1 cellular context compared by ENCODE assay signal in the genomic region with DNA sequence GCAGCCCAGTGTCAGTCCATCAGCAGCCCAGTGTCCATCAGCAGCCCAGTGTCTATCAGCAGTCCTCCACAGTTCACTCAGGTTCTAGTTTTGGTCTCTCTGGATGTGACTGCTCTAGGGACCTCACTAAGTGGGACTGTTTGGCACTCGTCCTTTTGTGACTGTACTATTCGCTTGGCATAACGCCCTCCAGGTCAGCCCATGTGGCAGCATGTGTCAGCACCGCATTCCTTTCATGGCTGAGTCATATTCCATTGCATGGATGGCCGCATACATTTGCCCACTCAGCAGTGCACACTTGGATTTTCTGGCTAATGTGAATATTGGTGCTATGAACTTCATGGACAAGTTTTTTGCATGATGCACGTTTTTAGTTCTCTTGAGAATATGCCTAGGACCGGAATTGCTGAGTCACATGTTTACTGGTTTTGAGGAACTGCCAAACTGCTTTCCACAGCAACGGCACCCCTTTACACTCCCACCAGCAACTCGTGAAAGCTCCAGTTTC.
TF ChIP-seq lines count a peak whose summit lies in the region.

No MANE protein-coding gene starts in this region.

TF ChIP-seq in SK-N-SH treated with all-trans-retinoic acid at 6 μM for 48 hours, 23 proteins besides CTCF, POLR2A, EP300 and RAD21 (continued from another document):
- TF ChIP-seq, protein P1, sequence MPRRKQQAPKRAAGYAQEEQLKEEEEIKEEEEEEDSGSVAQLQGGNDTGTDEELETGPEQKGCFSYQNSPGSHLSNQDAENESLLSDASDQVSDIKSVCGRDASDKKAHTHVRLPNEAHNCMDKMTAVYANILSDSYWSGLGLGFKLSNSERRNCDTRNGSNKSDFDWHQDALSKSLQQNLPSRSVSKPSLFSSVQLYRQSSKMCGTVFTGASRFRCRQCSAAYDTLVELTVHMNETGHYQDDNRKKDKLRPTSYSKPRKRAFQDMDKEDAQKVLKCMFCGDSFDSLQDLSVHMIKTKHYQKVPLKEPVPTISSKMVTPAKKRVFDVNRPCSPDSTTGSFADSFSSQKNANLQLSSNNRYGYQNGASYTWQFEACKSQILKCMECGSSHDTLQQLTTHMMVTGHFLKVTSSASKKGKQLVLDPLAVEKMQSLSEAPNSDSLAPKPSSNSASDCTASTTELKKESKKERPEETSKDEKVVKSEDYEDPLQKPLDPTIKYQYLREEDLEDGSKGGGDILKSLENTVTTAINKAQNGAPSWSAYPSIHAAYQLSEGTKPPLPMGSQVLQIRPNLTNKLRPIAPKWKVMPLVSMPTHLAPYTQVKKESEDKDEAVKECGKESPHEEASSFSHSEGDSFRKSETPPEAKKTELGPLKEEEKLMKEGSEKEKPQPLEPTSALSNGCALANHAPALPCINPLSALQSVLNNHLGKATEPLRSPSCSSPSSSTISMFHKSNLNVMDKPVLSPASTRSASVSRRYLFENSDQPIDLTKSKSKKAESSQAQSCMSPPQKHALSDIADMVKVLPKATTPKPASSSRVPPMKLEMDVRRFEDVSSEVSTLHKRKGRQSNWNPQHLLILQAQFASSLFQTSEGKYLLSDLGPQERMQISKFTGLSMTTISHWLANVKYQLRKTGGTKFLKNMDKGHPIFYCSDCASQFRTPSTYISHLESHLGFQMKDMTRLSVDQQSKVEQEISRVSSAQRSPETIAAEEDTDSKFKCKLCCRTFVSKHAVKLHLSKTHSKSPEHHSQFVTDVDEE (CRISPR knock-in tag; IDR thresholded peaks at IDR 0.05) = no peak
- TF ChIP-seq PPARA (CRISPR knock-in tag; IDR thresholded peaks at IDR 0.05; ENCODE audit: borderline replicate concordance) (no peak), BACH2 (CRISPR knock-in tag; IDR thresholded peaks at IDR 0.05; ENCODE audit: borderline replicate concordance) (no peak), ZC3H10 (CRISPR knock-in tag; IDR thresholded peaks at IDR 0.05) (no peak), ZFP3 (CRISPR knock-in tag; IDR thresholded peaks at IDR 0.05) (no peak), ESRRG (CRISPR knock-in tag; IDR thresholded peaks at IDR 0.05) (no peak), OSR1 (CRISPR knock-in tag; IDR thresholded peaks at IDR 0.05) (no peak), ARNTL (CRISPR knock-in tag; IDR thresholded peaks at IDR 0.05; ENCODE audit: borderline replicate concordance, low read depth) (no peak)
- TF ChIP-seq, protein P2, sequence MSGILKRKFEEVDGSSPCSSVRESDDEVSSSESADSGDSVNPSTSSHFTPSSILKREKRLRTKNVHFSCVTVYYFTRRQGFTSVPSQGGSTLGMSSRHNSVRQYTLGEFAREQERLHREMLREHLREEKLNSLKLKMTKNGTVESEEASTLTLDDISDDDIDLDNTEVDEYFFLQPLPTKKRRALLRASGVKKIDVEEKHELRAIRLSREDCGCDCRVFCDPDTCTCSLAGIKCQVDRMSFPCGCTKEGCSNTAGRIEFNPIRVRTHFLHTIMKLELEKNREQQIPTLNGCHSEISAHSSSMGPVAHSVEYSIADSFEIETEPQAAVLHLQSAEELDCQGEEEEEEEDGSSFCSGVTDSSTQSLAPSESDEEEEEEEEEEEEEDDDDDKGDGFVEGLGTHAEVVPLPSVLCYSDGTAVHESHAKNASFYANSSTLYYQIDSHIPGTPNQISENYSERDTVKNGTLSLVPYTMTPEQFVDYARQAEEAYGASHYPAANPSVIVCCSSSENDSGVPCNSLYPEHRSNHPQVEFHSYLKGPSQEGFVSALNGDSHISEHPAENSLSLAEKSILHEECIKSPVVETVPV (CRISPR knock-in tag; IDR thresholded peaks at IDR 0.05) = no peak
- TF ChIP-seq, protein P3, sequence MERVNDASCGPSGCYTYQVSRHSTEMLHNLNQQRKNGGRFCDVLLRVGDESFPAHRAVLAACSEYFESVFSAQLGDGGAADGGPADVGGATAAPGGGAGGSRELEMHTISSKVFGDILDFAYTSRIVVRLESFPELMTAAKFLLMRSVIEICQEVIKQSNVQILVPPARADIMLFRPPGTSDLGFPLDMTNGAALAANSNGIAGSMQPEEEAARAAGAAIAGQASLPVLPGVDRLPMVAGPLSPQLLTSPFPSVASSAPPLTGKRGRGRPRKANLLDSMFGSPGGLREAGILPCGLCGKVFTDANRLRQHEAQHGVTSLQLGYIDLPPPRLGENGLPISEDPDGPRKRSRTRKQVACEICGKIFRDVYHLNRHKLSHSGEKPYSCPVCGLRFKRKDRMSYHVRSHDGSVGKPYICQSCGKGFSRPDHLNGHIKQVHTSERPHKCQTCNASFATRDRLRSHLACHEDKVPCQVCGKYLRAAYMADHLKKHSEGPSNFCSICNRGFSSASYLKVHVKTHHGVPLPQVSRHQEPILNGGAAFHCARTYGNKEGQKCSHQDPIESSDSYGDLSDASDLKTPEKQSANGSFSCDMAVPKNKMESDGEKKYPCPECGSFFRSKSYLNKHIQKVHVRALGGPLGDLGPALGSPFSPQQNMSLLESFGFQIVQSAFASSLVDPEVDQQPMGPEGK (CRISPR knock-in tag; IDR thresholded peaks at IDR 0.05; ENCODE audit: borderline replicate concordance) = no peak
TF ChIP-seq in SK-N-SH treated with all-trans-retinoic acid at 6 μM for 48 hours: peak in this region for 0.
